ENCODE assay signal across 34 cellular contexts in the genomic region with DNA sequence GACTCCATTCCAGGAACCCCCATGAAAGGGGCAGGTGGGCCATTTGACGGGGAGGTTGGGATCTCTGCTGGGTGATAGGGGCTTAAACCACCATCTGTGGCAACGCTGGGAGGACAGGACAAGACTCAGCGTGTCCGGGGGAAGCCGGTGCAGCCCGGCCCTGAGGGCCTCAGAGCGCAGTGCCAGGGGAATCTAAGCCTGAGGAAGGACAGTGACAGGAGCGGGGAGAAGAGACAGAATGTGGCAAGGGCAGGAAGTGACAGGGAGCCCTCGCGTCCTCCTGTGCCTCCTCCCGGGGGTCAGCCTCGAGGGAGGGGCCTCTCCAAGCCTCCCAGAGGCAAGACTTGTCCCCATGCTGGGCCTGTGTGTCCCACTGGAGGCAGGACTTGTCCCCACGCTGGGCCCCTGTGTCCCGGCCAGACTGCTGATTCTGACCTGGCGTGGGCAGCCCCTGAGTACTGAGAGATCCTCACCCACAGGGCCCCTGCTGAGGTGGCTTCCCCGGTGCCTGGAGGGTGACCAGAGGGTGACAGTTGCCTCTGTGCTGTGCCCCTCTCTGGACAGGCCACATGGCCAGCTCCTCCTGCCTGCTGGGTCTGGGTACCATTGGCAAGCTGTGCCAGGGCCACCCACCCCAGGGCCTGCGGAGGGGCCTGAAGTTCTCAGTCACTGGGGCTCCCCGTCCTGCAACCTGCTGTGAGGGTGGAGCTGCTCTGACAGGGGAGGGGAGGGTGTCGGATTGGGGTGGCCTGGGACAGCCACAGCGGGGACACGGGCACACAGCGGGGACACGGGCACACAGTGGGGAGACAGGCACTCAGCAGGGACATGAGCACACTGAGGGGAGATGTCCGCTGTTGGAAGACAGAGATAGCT.
DNase-seq lines count a peak whose midpoint lies in the region; ATAC-seq and TF ChIP-seq lines count a peak whose summit lies in the region.
"Had no signal": no experiment of that assay in that cellular context is flagged by ENCODE, and none has a peak within 500 bp of the region (broad histone marks: within the 10 kb centered on the region; RNA-seq: fewer than 3 reads in every experiment).

No MANE protein-coding gene starts in this region.

- H3K4me3 ChIP-seq in WERI-Rb-1 (ENCODE audit: low read depth, low read length) (peak overlapping the region; percentile 23), upper lobe of right lung (no peak overlapping the region), colonic mucosa (no peak overlapping the region)
- H3K4me3 ChIP-seq: A549, gastroesophageal sphincter, HAP-1, hepatocyte, lung, mucosa of descending colon, SK-N-MC, stomach, vagina had no signal

- TF ChIP-seq CTCF in WERI-Rb-1 (IDR thresholded peaks at IDR 0.05; ENCODE audit: low read depth, low read length), result no peak
- TF ChIP-seq CTCF in nephron progenitor cell (IDR thresholded peaks at IDR 0.05), result no peak
- no peak for TF ChIP-seq CTCF in upper lobe of right lung (IDR thresholded peaks at IDR 0.05)
- TF ChIP-seq CTCF in colonic mucosa (IDR thresholded peaks at IDR 0.05), result no peak

- H3K4me1 Mint-ChIP-seq in nephron progenitor cell, result peaks cover 88% of the 10 kb centered on the region
- H3K4me1 Mint-ChIP-seq in activated T-cell treated with anti-CD3 and anti-CD28 coated beads, Interleukin-2, amount 50 U/mL, for 4 hours (ENCODE audit: low read depth), result no peaks in the 10 kb centered on the region
- H3K4me1 Mint-ChIP-seq: activated naive CD4-positive, alpha-beta T cell treated with anti-CD3 and anti-CD28 coated beads, Interleukin-2, amount 50 U/mL, for 24 hours; activated T-helper 17 cell treated with anti-CD3 and anti-CD28 coated beads, Interleukin-2, amount 50 U/mL, for 72 hours; natural killer cell; T-helper 17 cell had no signal

- DNase-seq in activated CD8-positive, alpha-beta memory T cell treated with anti-CD3 and anti-CD28 coated beads, Interleukin-2, amount 50 U/mL, for 48 hours, result peak; percentile 35
- DNase-seq in activated CD8-positive, alpha-beta memory T cell treated with anti-CD3 and anti-CD28 coated beads, Interleukin-2, amount 50 U/mL, for 4 hours, result no peak
- DNase-seq in WERI-Rb-1 (peak; percentile 72), nephron progenitor cell (no peak), upper lobe of right lung (peak; percentile 60), colonic mucosa (no peak)
- no peak for DNase-seq in activated T-cell treated with anti-CD3 and anti-CD28 coated beads, Interleukin-2, amount 50 U/mL, for 4 hours
- DNase-seq: activated CD4-positive, alpha-beta memory T cell treated with anti-CD3 and anti-CD28 coated beads for 36 hours; AML-193; amniotic stem cell; brain microvascular endothelial cell; CD8-positive, alpha-beta T cell; cerebellar nuclear complex; MM.1S; natural killer cell; NCI-H2029 treated with DMSO at 0.1 percent for 48 hours; NCI-H446; stimulated activated CD4-positive, alpha-beta T cell treated with anti-CD3 and anti-CD28 coated beads, Interleukin-1b, Interleukin-23, amount 100 ng/mL, for 48 hours; T-helper 17 cell had no signal

- no peaks in the 10 kb centered on the region for H3K36me3 ChIP-seq in WERI-Rb-1
- no peaks in the 10 kb centered on the region for H3K36me3 ChIP-seq in upper lobe of right lung
- no peaks in the 10 kb centered on the region for H3K36me3 ChIP-seq in colonic mucosa
- H3K36me3 ChIP-seq: brain microvascular endothelial cell, gastroesophageal sphincter, HAP-1, stomach, vagina had no signal

- no peak overlapping the region for H3K9ac ChIP-seq in colonic mucosa (ENCODE audit: low read depth in 2 of 2, low read length in 2 of 2)

- H3K4me1 ChIP-seq in upper lobe of right lung (no peaks in the 10 kb centered on the region), colonic mucosa (no peaks in the 10 kb centered on the region)
- H3K4me1 ChIP-seq: A549, gastroesophageal sphincter, HAP-1, stomach, vagina had no signal

- H3K9me3 ChIP-seq in WERI-Rb-1 (ENCODE audit: severe bottlenecking) (no peaks in the 10 kb centered on the region), upper lobe of right lung (no peaks in the 10 kb centered on the region), colonic mucosa (no peaks in the 10 kb centered on the region)
- H3K9me3 ChIP-seq: A549, gastroesophageal sphincter, HAP-1, mucosa of descending colon, vagina had no signal

- peak overlapping the region; percentile 40 for H3K4me3 Mint-ChIP-seq in nephron progenitor cell
- no peak overlapping the region for H3K4me3 Mint-ChIP-seq in activated T-cell treated with anti-CD3 and anti-CD28 coated beads, Interleukin-2, amount 50 U/mL, for 4 hours
- H3K4me3 Mint-ChIP-seq: activated CD4-positive, alpha-beta memory T cell treated with anti-CD3 and anti-CD28 coated beads for 36 hours; activated naive CD4-positive, alpha-beta T cell treated with anti-CD3 and anti-CD28 coated beads, Interleukin-2, amount 50 U/mL, for 24 hours; activated T-helper 17 cell treated with anti-CD3 and anti-CD28 coated beads, Interleukin-2, amount 50 U/mL, for 72 hours; CD8-positive, alpha-beta T cell; natural killer cell; T-helper 17 cell had no signal

- no peaks in the 10 kb centered on the region for H3K9me3 Mint-ChIP-seq in nephron progenitor cell
- H3K9me3 Mint-ChIP-seq in activated T-cell treated with anti-CD3 and anti-CD28 coated beads, Interleukin-2, amount 50 U/mL, for 4 hours, result no peaks in the 10 kb centered on the region
- H3K9me3 Mint-ChIP-seq: activated CD4-positive, alpha-beta memory T cell treated with anti-CD3 and anti-CD28 coated beads for 36 hours; activated naive CD4-positive, alpha-beta T cell treated with anti-CD3 and anti-CD28 coated beads, Interleukin-2, amount 50 U/mL, for 24 hours; natural killer cell had no signal

- H3K27me3 Mint-ChIP-seq in nephron progenitor cell (ENCODE audit: low read depth, poor library complexity), result peaks cover 7% of the 10 kb centered on the region
- H3K27me3 Mint-ChIP-seq in activated T-cell treated with anti-CD3 and anti-CD28 coated beads, Interleukin-2, amount 50 U/mL, for 4 hours (ENCODE audit: low read depth), result peaks cover 6% of the 10 kb centered on the region
- H3K27me3 Mint-ChIP-seq: activated naive CD4-positive, alpha-beta T cell treated with anti-CD3 and anti-CD28 coated beads, Interleukin-2, amount 50 U/mL, for 24 hours had no signal

- H3K27ac ChIP-seq in WERI-Rb-1 (peak overlapping the region; percentile 88), upper lobe of right lung (no peak overlapping the region), colonic mucosa (no peak overlapping the region)
- H3K27ac ChIP-seq: A549, brain microvascular endothelial cell, gastroesophageal sphincter, hepatocyte, RWPE1, SK-N-MC, stomach, vagina had no signal

- intact Hi-C loops in upper lobe of right lung (cut with DNase I) (no loop called here), colonic mucosa (cut with DNase I) (no loop called here)

- H3K27me3 ChIP-seq in WERI-Rb-1 (ENCODE audit: insufficient read depth, low read depth, severe bottlenecking), result no peaks in the 10 kb centered on the region
- peaks cover 6% of the 10 kb centered on the region for H3K27me3 ChIP-seq in upper lobe of right lung
- no peaks in the 10 kb centered on the region for H3K27me3 ChIP-seq in colonic mucosa
- H3K27me3 ChIP-seq: brain microvascular endothelial cell, hepatocyte, vagina had no signal

- peak overlapping the region; percentile 95 for H3K27ac Mint-ChIP-seq in nephron progenitor cell
- H3K27ac Mint-ChIP-seq: activated CD4-positive, alpha-beta memory T cell treated with anti-CD3 and anti-CD28 coated beads for 36 hours; activated naive CD4-positive, alpha-beta T cell treated with anti-CD3 and anti-CD28 coated beads, Interleukin-2, amount 50 U/mL, for 24 hours; activated T-helper 17 cell treated with anti-CD3 and anti-CD28 coated beads, Interleukin-2, amount 50 U/mL, for 72 hours; CD8-positive, alpha-beta T cell; natural killer cell; T-helper 17 cell had no signal

- H3K36me3 Mint-ChIP-seq in nephron progenitor cell (ENCODE audit: low read depth), result no peaks in the 10 kb centered on the region
- no peaks in the 10 kb centered on the region for H3K36me3 Mint-ChIP-seq in activated T-cell treated with anti-CD3 and anti-CD28 coated beads, Interleukin-2, amount 50 U/mL, for 4 hours (ENCODE audit: insufficient read depth)
- H3K36me3 Mint-ChIP-seq: activated CD4-positive, alpha-beta memory T cell treated with anti-CD3 and anti-CD28 coated beads for 36 hours; activated naive CD4-positive, alpha-beta T cell treated with anti-CD3 and anti-CD28 coated beads, Interleukin-2, amount 50 U/mL, for 24 hours; CD8-positive, alpha-beta T cell; natural killer cell had no signal

- no peak for ATAC-seq in upper lobe of right lung
- no peak for ATAC-seq in activated T-cell treated with anti-CD3 and anti-CD28 coated beads, Interleukin-2, amount 50 U/mL, for 4 hours
- ATAC-seq in HG03095 (IDR thresholded peaks at IDR 0.05; ENCODE audit: unreplicated experiment), result no peak
- ATAC-seq: A549; activated CD4-positive, CD25-positive, alpha-beta regulatory T cell treated with anti-CD3 and anti-CD28 coated beads, Interleukin-2, amount 50 U/mL, for 24 hours; activated T-helper 17 cell treated with anti-CD3 and anti-CD28 coated beads, Interleukin-2, amount 50 U/mL, for 72 hours; CD8-positive, alpha-beta T cell; gastroesophageal sphincter; HepG2; natural killer cell; T-helper 17 cell had no signal

Comparison
In these comparisons a context has a peak if more than half of its experiments do, and no peak if none do; other contexts are left out.
1. DNase-seq: peak in activated CD8-positive, alpha-beta memory T cell treated with anti-CD3 and anti-CD28 coated beads, Interleukin-2, amount 50 U/mL, for 48 hours (single experiment), WERI-Rb-1 (single experiment) and upper lobe of right lung (single experiment); none in activated CD8-positive, alpha-beta memory T cell treated with anti-CD3 and anti-CD28 coated beads, Interleukin-2, amount 50 U/mL, for 4 hours (single experiment), nephron progenitor cell (single experiment), activated T-cell treated with anti-CD3 and anti-CD28 coated beads, Interleukin-2, amount 50 U/mL, for 4 hours (single experiment) and colonic mucosa (single experiment).